ENCODE assay signal across 11 cellular contexts in genomic region chr11:123145661-123146060, GRCh38. TPM values are rescaled to one million over a fixed set of nuclear protein-coding genes. Genes with fewer than 3 reads are reported as not detected.
DNase-seq lines count a peak whose midpoint lies in the region; ATAC-seq and TF ChIP-seq lines count a peak whose summit lies in the region.
"Had no signal": no experiment of that assay in that cellular context is flagged by ENCODE, and none has a peak within 500 bp of the region (broad histone marks: within the 10 kb centered on the region; RNA-seq: fewer than 3 reads in every experiment).

No MANE protein-coding gene starts in this region.

- TF ChIP-seq CTCF in RWPE2 (IDR thresholded peaks at IDR 0.05; ENCODE audit: poor library complexity, severe bottlenecking) = no peak

- ATAC-seq in RWPE2 (ENCODE audit: low read depth) = peak; percentile 59
- ATAC-seq in right cardiac atrium = peak; percentile 40 to 45
- ATAC-seq in GM21737 (IDR thresholded peaks at IDR 0.05; ENCODE audit: unreplicated experiment) = no peak
- ATAC-seq: activated naive CD4-positive, alpha-beta T cell treated with anti-CD3 and anti-CD28 coated beads, Interleukin-2, amount 50 U/mL, for 72 hours had no signal

- H3K36me3 ChIP-seq in RWPE2 (ENCODE audit: low read depth) (peaks cover 8% of the 10 kb centered on the region), urinary bladder (ENCODE audit: insufficient read depth) (no peaks in the 10 kb centered on the region)

- H3K4me3 Mint-ChIP-seq in activated CD4-positive, alpha-beta T cell treated with anti-CD3 and anti-CD28 coated beads, Interleukin-2, amount 10 ng/mL, durations not matched to agents 7 days and 5 days = no peak overlapping the region
- H3K4me3 Mint-ChIP-seq: mesothelial cell of epicardium had no signal

- H3K4me1 ChIP-seq in RWPE2 (ENCODE audit: insufficient read depth, poor library complexity, severe bottlenecking) (peaks cover 14% of the 10 kb centered on the region), right cardiac atrium (ENCODE audit: control insufficient read depth, insufficient read depth, low read length) (no peaks in the 10 kb centered on the region), urinary bladder (ENCODE audit: insufficient read depth) (no peaks in the 10 kb centered on the region)

- H3K27ac ChIP-seq in RWPE2 (ENCODE audit: poor library complexity, severe bottlenecking) (peak overlapping the region; percentile 54), right cardiac atrium (ENCODE audit: low read length) (no peak overlapping the region), urinary bladder (ENCODE audit: low read depth) (peak overlapping the region; percentile 35)

- H3K9me3 ChIP-seq in RWPE2 (ENCODE audit: severe bottlenecking) (no peaks in the 10 kb centered on the region), right cardiac atrium (ENCODE audit: control insufficient read depth, low read length) (no peaks in the 10 kb centered on the region)

- no peaks in the 10 kb centered on the region for H3K36me3 Mint-ChIP-seq in activated CD4-positive, alpha-beta T cell treated with anti-CD3 and anti-CD28 coated beads, Interleukin-2, amount 10 ng/mL, durations not matched to agents 7 days and 5 days (ENCODE audit: low read depth)
- H3K36me3 Mint-ChIP-seq: activated naive CD4-positive, alpha-beta T cell treated with anti-CD3 and anti-CD28 coated beads, Interleukin-2, amount 50 U/mL, for 72 hours; mesothelial cell of epicardium had no signal

- no peak overlapping the region for H3K27ac Mint-ChIP-seq in activated CD4-positive, alpha-beta T cell treated with anti-CD3 and anti-CD28 coated beads, Interleukin-2, amount 10 ng/mL, durations not matched to agents 7 days and 5 days
- H3K27ac Mint-ChIP-seq: activated naive CD4-positive, alpha-beta T cell treated with anti-CD3 and anti-CD28 coated beads, Interleukin-2, amount 50 U/mL, for 72 hours; mesothelial cell of epicardium had no signal

- DNase-seq in NCI-H748 (lab: John Stamatoyannopoulos, UW; ENCODE audit: unreplicated experiment) (peak; percentile 12), NCI-H748 treated with DMSO at 0.1 percent for 48 hours (lab: John Stamatoyannopoulos, UW) (no peak), RWPE2 (ENCODE audit: low spot score) (no peak), right cardiac atrium (no peak), T-helper 9 cell (no peak)
- DNase-seq in activated CD4-positive, alpha-beta T cell treated with anti-CD3 and anti-CD28 coated beads, Interleukin-2, amount 10 ng/mL, durations not matched to agents 7 days and 5 days = no peak
- DNase-seq: activated CD4-positive, alpha-beta T cell treated with anti-CD3 and anti-CD28 coated beads, Interleukin-2, amount 50 U/mL, for 4 hours had no signal

- POLR2A ChIA-PET in activated CD4-positive, alpha-beta T cell treated with anti-CD3 and anti-CD28 coated beads, Interleukin-2, amount 10 ng/mL, durations not matched to agents 7 days and 5 days (lab: Charles Lee) = no interaction called here

- H3K27me3 ChIP-seq in RWPE2 (ENCODE audit: insufficient read depth, poor library complexity, severe bottlenecking) = no peaks in the 10 kb centered on the region
- H3K27me3 ChIP-seq in right cardiac atrium (ENCODE audit: control insufficient read depth, insufficient read depth) = no peaks in the 10 kb centered on the region

- H3K27me3 Mint-ChIP-seq in activated CD4-positive, alpha-beta T cell treated with anti-CD3 and anti-CD28 coated beads, Interleukin-2, amount 10 ng/mL, durations not matched to agents 7 days and 5 days = peaks cover 2% of the 10 kb centered on the region

- H3K4me1 Mint-ChIP-seq in activated CD4-positive, alpha-beta T cell treated with anti-CD3 and anti-CD28 coated beads, Interleukin-2, amount 10 ng/mL, durations not matched to agents 7 days and 5 days = no peaks in the 10 kb centered on the region

- CTCF ChIA-PET in activated CD4-positive, alpha-beta T cell treated with anti-CD3 and anti-CD28 coated beads, Interleukin-2, amount 10 ng/mL, durations not matched to agents 7 days and 5 days (lab: Charles Lee) = interaction anchor here (0.9 to 1.3 kb wide), 2 partner anchors 17 to 111 kb away, joined by 3 to 6 read pairs; no protein-coding TSS in a partner anchor

- H3K4me3 ChIP-seq in RWPE2 (ENCODE audit: severe bottlenecking) = no peak overlapping the region
- H3K4me3 ChIP-seq in right cardiac atrium (ENCODE audit: low read length) = no peak overlapping the region
- H3K4me3 ChIP-seq in urinary bladder (ENCODE audit: low read depth, low read length) = no peak overlapping the region

- 53% methylated on average over 9 of the region's 9 CpGs for WGBS in right cardiac atrium
- WGBS in urinary bladder = 65% methylated on average over 9 of the region's 9 CpGs

- intact Hi-C loops in right cardiac atrium (cut with DNase I) = no loop called here

- no peaks in the 10 kb centered on the region for H3K9me3 Mint-ChIP-seq in activated CD4-positive, alpha-beta T cell treated with anti-CD3 and anti-CD28 coated beads, Interleukin-2, amount 10 ng/mL, durations not matched to agents 7 days and 5 days
- H3K9me3 Mint-ChIP-seq: activated naive CD4-positive, alpha-beta T cell treated with anti-CD3 and anti-CD28 coated beads, Interleukin-2, amount 50 U/mL, for 72 hours; mesothelial cell of epicardium had no signal

RNA-seq across cellular contexts. Expression of gene CLMP, which starts 49.4 kb away (rescaled TPM):
- total RNA-seq in right cardiac atrium (10 to 100 TPM in 3 of 4 donors, 1 to 10 TPM in 1; 5.0 to 34.1 (median 19.3) TPM), urinary bladder (46.0 TPM)
- polyA plus RNA-seq in right cardiac atrium (6.6 TPM), urinary bladder (41.0 TPM)
- under 1 TPM; 0.15 to 0.23 TPM for total RNA-seq in activated CD4-positive, alpha-beta T cell treated with anti-CD3 and anti-CD28 coated beads, Interleukin-2, amount 10 ng/mL, durations not matched to agents 7 days and 5 days

Comparison
In these comparisons a context has a peak if more than half of its experiments do, and no peak if none do; other contexts are left out.
1. RNA of gene CLMP, which starts 49.4 kb away (total RNA-seq): 46.0 TPM in urinary bladder (single experiment) and 5.0 to 34.1 TPM in right cardiac atrium; 0.15 to 0.23 TPM in activated CD4-positive, alpha-beta T cell treated with anti-CD3 and anti-CD28 coated beads, Interleukin-2, amount 10 ng/mL, durations not matched to agents 7 days and 5 days; every median in the first group is over 4 times any median in the second.